Comparison of ENCODE assay signal across 15 cellular contexts in the genomic region with DNA sequence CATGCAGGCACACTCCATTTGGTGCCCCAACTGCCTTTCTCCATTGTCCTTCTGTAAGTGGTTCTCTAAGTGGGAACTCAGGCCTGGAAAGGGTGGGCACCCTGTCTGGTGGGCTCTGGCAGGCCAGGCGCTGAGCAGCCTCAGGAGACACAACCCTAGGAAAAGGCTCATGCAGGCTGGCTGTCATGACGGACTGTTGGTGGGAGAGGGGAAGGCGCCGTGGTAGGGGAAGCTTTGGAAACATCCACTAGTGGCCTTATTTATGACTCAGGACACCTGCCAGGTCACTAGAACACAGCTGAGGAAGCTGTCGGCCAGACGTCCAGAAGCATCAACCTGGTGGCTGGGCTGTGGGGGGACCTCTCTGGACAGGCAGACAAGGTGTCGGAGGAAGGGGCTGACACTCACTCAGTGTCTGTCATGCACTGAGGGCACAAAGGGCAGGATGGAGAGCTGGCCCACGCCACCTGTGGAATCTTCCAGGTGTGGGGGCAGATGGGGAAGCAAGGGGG.
DNase-seq lines count a peak whose midpoint lies in the region; ATAC-seq, FAIRE-seq and TF ChIP-seq lines count a peak whose summit lies in the region.
"Had no signal": no experiment of that assay in that cellular context is flagged by ENCODE, and none has a peak within 500 bp of the region (broad histone marks: within the 10 kb centered on the region; RNA-seq: fewer than 3 reads in every experiment).

No MANE protein-coding gene starts in this region.

- no peak for TF ChIP-seq POLR2A in esophagus muscularis mucosa (IDR thresholded peaks at IDR 0.05; ENCODE audit: low read depth)

- H3K36me3 ChIP-seq in esophagus muscularis mucosa (no peaks in the 10 kb centered on the region), rectal smooth muscle tissue (ENCODE audit: control insufficient read depth, insufficient read depth, low read length) (no peaks in the 10 kb centered on the region)

- peak overlapping the region; percentile 30 to 70 (median 61) for H3K27ac ChIP-seq in esophagus muscularis mucosa (replicated peaks in 1 of 4)
- peak overlapping the region; percentile 60 for H3K27ac ChIP-seq in rectal smooth muscle tissue (ENCODE audit: low read depth, low read length)

- no peak overlapping the region for H3K9ac ChIP-seq in rectal smooth muscle tissue (ENCODE audit: low read length)
- H3K9ac ChIP-seq: parathyroid adenoma had no signal

- no peak for TF ChIP-seq EP300 in esophagus muscularis mucosa (IDR thresholded peaks at IDR 0.05)

- H3K4me1 ChIP-seq in esophagus muscularis mucosa (peaks cover 17 to 61% (median 47%) of the 10 kb centered on the region in 4 donors), rectal smooth muscle tissue (ENCODE audit: control insufficient read depth, insufficient read depth, low read length) (peaks cover 20% of the 10 kb centered on the region)

- H3K27me3 ChIP-seq in esophagus muscularis mucosa (no peaks in the 10 kb centered on the region), rectal smooth muscle tissue (ENCODE audit: control insufficient read depth, insufficient read depth, low read length) (no peaks in the 10 kb centered on the region)

- no peak overlapping the region for H3K4me3 ChIP-seq in esophagus muscularis mucosa
- H3K4me3 ChIP-seq in rectal smooth muscle tissue (ENCODE audit: low read length): no peak overlapping the region
- H3K4me3 ChIP-seq: A549, GM23338 had no signal

- DNase-seq in NCI-H146 (lab: John Stamatoyannopoulos, UW) (peak; percentile 10), NCI-H146 treated with DMSO at 0.1 percent for 48 hours (lab: John Stamatoyannopoulos, UW; ENCODE audit: unreplicated experiment) (no peak), KBM-7 (peak; percentile 17), esophagus muscularis mucosa (ENCODE audit: extremely low spot score) (peak; percentile 81), D721Med (ENCODE audit: insufficient read length, low spot score) (no peak), glomerular visceral epithelial cell (ENCODE audit: extremely low spot score) (no peak)
- DNase-seq: KG1; stimulated activated CD4-positive, alpha-beta T cell treated with anti-CD3 and anti-CD28 coated beads, Interleukin-4, amount 100 ng/mL, for 1 hour had no signal

- WGBS in esophagus muscularis mucosa: 76% methylated on average over 6 of the region's 8 CpGs

- no peak for ATAC-seq in HG02571 (IDR thresholded peaks at IDR 0.05; ENCODE audit: unreplicated experiment)
- ATAC-seq: GM23338 had no signal

- in situ Hi-C loops in KBM-7 (cut with MboI; ENCODE audit: low pct_unique_long_range_greater_than_20kb, low sequenced_read_pairs): no loop called here

- no peaks in the 10 kb centered on the region for H3K9me3 ChIP-seq in esophagus muscularis mucosa
- H3K9me3 ChIP-seq: A549 had no signal

- no peak for FAIRE-seq in D721Med (lab: Jason Lieb, UNC)
- FAIRE-seq: A549, bronchial epithelial cell, keratinocyte had no signal

- intact Hi-C loops in esophagus muscularis mucosa (cut with DNase I): no loop called here

- TF ChIP-seq CTCF in esophagus muscularis mucosa (IDR thresholded peaks at IDR 0.05) (no peak), D721Med (IDR thresholded peaks at IDR 0.05; ENCODE audit: insufficient read depth, missing control alignments) (no peak)

Comparison
In these comparisons a context has a peak if more than half of its experiments do, and no peak if none do; other contexts are left out.
1. DNase-seq: peak in NCI-H146 (single experiment), KBM-7 (single experiment) and esophagus muscularis mucosa (single experiment); none in NCI-H146 treated with DMSO at 0.1 percent for 48 hours (single experiment), D721Med (single experiment) and glomerular visceral epithelial cell (single experiment).